8 cellular contexts compared by ENCODE assay signal in the genomic region with DNA sequence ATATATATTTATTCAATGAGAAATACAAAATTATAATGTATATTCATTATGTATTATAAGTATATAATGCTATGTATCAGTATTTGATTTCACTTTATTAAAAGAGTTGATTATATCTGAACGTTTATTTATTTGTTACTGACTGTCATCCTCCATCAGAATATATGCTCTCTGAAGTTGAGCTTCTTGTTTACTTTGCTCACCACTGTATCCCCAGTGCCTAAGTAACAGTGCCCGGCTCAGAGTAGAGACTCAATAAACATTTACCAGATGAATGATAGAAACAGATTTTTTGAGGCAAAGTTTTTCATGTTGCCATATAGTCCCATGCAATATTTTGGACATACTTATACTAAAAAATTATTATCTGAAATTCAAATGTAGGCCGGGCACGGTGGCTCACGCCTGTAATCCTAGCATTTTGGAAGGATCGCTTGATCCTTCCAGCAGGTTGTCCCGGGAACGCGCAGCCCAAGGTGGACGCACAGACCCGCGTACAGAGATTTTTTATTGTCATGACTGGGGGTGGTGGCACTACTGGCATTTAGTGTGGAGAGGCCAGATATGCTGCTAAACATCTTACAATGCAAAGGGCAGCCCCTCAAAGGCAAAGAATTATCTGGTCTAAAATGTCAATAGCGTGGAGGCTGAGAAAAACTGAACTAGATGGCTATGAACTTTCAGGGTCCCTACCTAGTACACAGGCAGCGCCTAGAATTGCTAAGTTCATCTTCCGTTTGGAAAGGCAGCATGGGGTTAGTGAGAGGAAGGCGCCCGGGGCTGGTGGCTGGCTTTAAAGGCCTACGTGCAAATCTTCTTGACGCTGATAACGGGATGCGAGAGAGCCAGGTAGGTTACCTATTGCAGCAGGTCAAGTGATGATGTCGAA. TPM values are rescaled to one million over a fixed set of nuclear protein-coding genes. Genes with fewer than 3 reads are reported as not detected.
DNase-seq lines count a peak whose midpoint lies in the region; ATAC-seq and TF ChIP-seq lines count a peak whose summit lies in the region.

No MANE protein-coding gene starts in this region.

- WGBS in heart right ventricle, 2 donors = 8 to 9% methylated on average over 22 of the region's 22 CpGs

- peaks cover 30% of the 10 kb centered on the region for H3K4me1 Mint-ChIP-seq in activated CD8-positive, alpha-beta memory T cell treated with anti-CD3 and anti-CD28 coated beads, Interleukin-2, amount 10 ng/mL, durations not matched to agents 7 days and 5 days
- peaks cover 36% of the 10 kb centered on the region for H3K4me1 Mint-ChIP-seq in T-helper 17 cell

- peak overlapping the region; percentile 94 for H3K9ac ChIP-seq in skeletal muscle satellite cell (ENCODE audit: low read depth, low read length)

- peak; percentile 46 for ATAC-seq in activated CD8-positive, alpha-beta memory T cell treated with anti-CD3 and anti-CD28 coated beads, Interleukin-2, amount 10 ng/mL, durations not matched to agents 7 days and 5 days
- ATAC-seq in HG02981 (IDR thresholded peaks at IDR 0.05; ENCODE audit: unreplicated experiment) = peak; percentile 9
- peak; percentile 53 for ATAC-seq in T-helper 17 cell
- ATAC-seq in heart right ventricle = peak; percentile 8 to 54 (median 46)

- H3K27me3 Mint-ChIP-seq in activated CD8-positive, alpha-beta memory T cell treated with anti-CD3 and anti-CD28 coated beads, Interleukin-2, amount 10 ng/mL, durations not matched to agents 7 days and 5 days = peaks cover 3% of the 10 kb centered on the region
- no peaks in the 10 kb centered on the region for H3K27me3 Mint-ChIP-seq in T-helper 17 cell

- TF ChIP-seq CTCF in heart right ventricle (IDR thresholded peaks at IDR 0.05) = no peak

- H3K9me3 Mint-ChIP-seq in activated CD8-positive, alpha-beta memory T cell treated with anti-CD3 and anti-CD28 coated beads, Interleukin-2, amount 10 ng/mL, durations not matched to agents 7 days and 5 days (ENCODE audit: low read depth) = no peaks in the 10 kb centered on the region

- peak overlapping the region; percentile 80 for H3K27ac Mint-ChIP-seq in activated CD8-positive, alpha-beta memory T cell treated with anti-CD3 and anti-CD28 coated beads, Interleukin-2, amount 10 ng/mL, durations not matched to agents 7 days and 5 days
- peak overlapping the region; percentile 88 for H3K27ac Mint-ChIP-seq in T-helper 17 cell

- H3K36me3 ChIP-seq in heart right ventricle = no peaks in the 10 kb centered on the region
- no peaks in the 10 kb centered on the region for H3K36me3 ChIP-seq in skeletal muscle satellite cell (ENCODE audit: insufficient read depth, low read length)

- DNase-seq in activated CD8-positive, alpha-beta memory T cell treated with anti-CD3 and anti-CD28 coated beads, Interleukin-2, amount 10 ng/mL, durations not matched to agents 7 days and 5 days = no peak
- no peak for DNase-seq in activated CD8-positive, alpha-beta memory T cell treated with anti-CD3 and anti-CD28 coated beads for 24 hours
- DNase-seq in T-helper 17 cell = no peak
- no peak for DNase-seq in heart right ventricle
- no peak for DNase-seq in foreskin melanocyte
- no peak for DNase-seq in NK-92 (lab: John Stamatoyannopoulos, UW; ENCODE audit: unreplicated experiment)

- no peaks in the 10 kb centered on the region for H3K9me3 ChIP-seq in T-helper 17 cell (ENCODE audit: control insufficient read depth, low read length, poor library complexity, severe bottlenecking)
- no peaks in the 10 kb centered on the region for H3K9me3 ChIP-seq in heart right ventricle
- no peaks in the 10 kb centered on the region for H3K9me3 ChIP-seq in skeletal muscle satellite cell (replicated peaks; ENCODE audit: low read length)

- H3K4me2 ChIP-seq in skeletal muscle satellite cell (ENCODE audit: low read length) = peak overlapping the region; percentile 83

- H3K4me3 ChIP-seq in heart right ventricle (peak overlapping the region; percentile 71 to 96 (median 88)), skeletal muscle satellite cell (ENCODE audit: low read length) (peak overlapping the region; percentile 78)

- H3K27me3 ChIP-seq in heart right ventricle = no peaks in the 10 kb centered on the region
- no peaks in the 10 kb centered on the region for H3K27me3 ChIP-seq in skeletal muscle satellite cell (ENCODE audit: control insufficient read depth, insufficient read depth, low read length)

- H3K27ac ChIP-seq in heart right ventricle = peak overlapping the region in 9 of 10 donors; percentile 20 to 96 (median 89)

- intact Hi-C loops in heart right ventricle (cut with DNase I) = no loop called here

- H3K4me1 ChIP-seq in heart right ventricle (peaks cover 0 to 44% (median 37%) of the 10 kb centered on the region in 9 donors), skeletal muscle satellite cell (ENCODE audit: control insufficient read depth, insufficient read depth, low read length) (peaks cover 21% of the 10 kb centered on the region)

- H3K36me3 Mint-ChIP-seq in activated CD8-positive, alpha-beta memory T cell treated with anti-CD3 and anti-CD28 coated beads, Interleukin-2, amount 10 ng/mL, durations not matched to agents 7 days and 5 days = peaks cover 2% of the 10 kb centered on the region
- peaks cover 4% of the 10 kb centered on the region for H3K36me3 Mint-ChIP-seq in T-helper 17 cell (ENCODE audit: low read depth)

- CTCF ChIA-PET in activated CD8-positive, alpha-beta memory T cell treated with anti-CD3 and anti-CD28 coated beads, Interleukin-2, amount 10 ng/mL, durations not matched to agents 7 days and 5 days (lab: Charles Lee) = interaction anchor here (0.7 to 1.9 kb wide), 6 partner anchors 9 to 286 kb away, joined by 3 to 10 read pairs (median 4); partner anchors contain the start of gene GNG10

- peak overlapping the region; percentile 95 for H3K4me3 Mint-ChIP-seq in activated CD8-positive, alpha-beta memory T cell treated with anti-CD3 and anti-CD28 coated beads, Interleukin-2, amount 10 ng/mL, durations not matched to agents 7 days and 5 days
- H3K4me3 Mint-ChIP-seq in T-helper 17 cell = peak overlapping the region; percentile 94

RNA-seq across cellular contexts. Expression of gene DNAJC25, which starts 0.7 kb away (rescaled TPM):
- total RNA-seq in activated CD8-positive, alpha-beta memory T cell treated with anti-CD3 and anti-CD28 coated beads, Interleukin-2, amount 10 ng/mL, durations not matched to agents 7 days and 5 days = 1 to 10 TPM; 3.6 to 4.2 TPM
- total RNA-seq in T-helper 17 cell (1 to 10 TPM; 3.6 to 4.4 TPM), heart right ventricle (1 to 10 TPM; 3.8 to 9.3 (median 4.9) TPM)
- polyA plus RNA-seq in heart right ventricle = 1 to 10 TPM; 6.5 to 7.8 TPM
- total RNA-seq in skeletal muscle satellite cell (2012; rRNA removed) = 7.6 and 9.8 TPM in 2 replicates

RNA-seq across cellular contexts. Expression of gene GNG10, which starts 31.0 kb away (rescaled TPM):
- 10 to 100 TPM; 17.1 to 20.9 TPM for total RNA-seq in activated CD8-positive, alpha-beta memory T cell treated with anti-CD3 and anti-CD28 coated beads, Interleukin-2, amount 10 ng/mL, durations not matched to agents 7 days and 5 days
- total RNA-seq in T-helper 17 cell = 1 to 10 TPM; 5.3 to 6.7 TPM
- total RNA-seq in heart right ventricle = 10 to 100 TPM; 24.5 to 34.3 (median 26.6) TPM
- polyA plus RNA-seq in heart right ventricle = 10 to 100 TPM; 25.3 to 26.3 TPM
- 93.5 and 153 TPM in 2 replicates for total RNA-seq in skeletal muscle satellite cell (2012; rRNA removed)

RNA-seq across cellular contexts. Expression of gene PTGR1, which starts 31.0 kb away (rescaled TPM):
- total RNA-seq in activated CD8-positive, alpha-beta memory T cell treated with anti-CD3 and anti-CD28 coated beads, Interleukin-2, amount 10 ng/mL, durations not matched to agents 7 days and 5 days = 1 to 10 TPM in 1 of 2 experiments, not detected in 1; 1.0 TPM
- total RNA-seq in T-helper 17 cell (1 to 10 TPM in 1 of 2 donors, not detected in 1; 2.0 TPM), heart right ventricle (10 to 100 TPM; 27.4 to 55.8 (median 44.2) TPM)
- polyA plus RNA-seq in heart right ventricle = 10 to 100 TPM; 10.4 to 22.0 TPM
- 53.5 and 75.5 TPM in 2 replicates for total RNA-seq in skeletal muscle satellite cell (2012; rRNA removed)

Comparison
In these comparisons a context has a peak if more than half of its experiments do, and no peak if none do; other contexts are left out.
1. RNA of gene PTGR1, which starts 31.0 kb away (total RNA-seq): 27.4 to 55.8 TPM in heart right ventricle; 2.0 TPM in T-helper 17 cell and 1.0 TPM in activated CD8-positive, alpha-beta memory T cell treated with anti-CD3 and anti-CD28 coated beads, Interleukin-2, amount 10 ng/mL, durations not matched to agents 7 days and 5 days; every median in the first group is over 4 times any median in the second.
2. Peak in every context shown above with its lines, with median percentiles within 50 percentile points of each other: ATAC-seq.